ENCODE assay signal across 8 cellular contexts in genomic region chr13:43905435-43906031, GRCh38. TPM values are rescaled to one million over a fixed set of nuclear protein-coding genes. Genes with fewer than 3 reads are reported as not detected.
DNase-seq lines count a peak whose midpoint lies in the region; ATAC-seq, FAIRE-seq and TF ChIP-seq lines count a peak whose summit lies in the region.

No MANE protein-coding gene starts in this region.

- POLR2A ChIA-PET in HepG2 (lab: Yijun Ruan, JAX), result no interaction called here

- WGBS in HepG2 (ENCODE audit: low lambda C conversion rate), result 2% methylated on average over 3 of the region's 3 CpGs

- H3K27ac ChIP-seq in coronary artery, result no peak overlapping the region
- H3K27ac ChIP-seq in HepG2 (ENCODE audit: extremely low read length, insufficient read depth, low read length), result no peak overlapping the region

- TF ChIP-seq RAD21 in HepG2 (CRISPR knock-in tag; IDR thresholded peaks at IDR 0.05), result 0 out of 2 replicates have a peak, but pooled peaks have one; percentile 57

- ATAC-seq in HepG2, result peak; percentile 57

- H3K4me3 ChIP-seq in coronary artery (no peak overlapping the region), HepG2 (replicated peaks in 1 of 3; ENCODE audit: insufficient read depth in 1 of 3, low read depth in 2 of 3, low read length in 3 of 3) (no peak overlapping the region)

- H3K27me3 ChIP-seq in HepG2 (ENCODE audit: control insufficient read depth in 1 of 2, insufficient read depth in 2 of 2, low read length in 2 of 2), result no peaks in the 10 kb centered on the region

- no peaks in the 10 kb centered on the region for H4K20me1 ChIP-seq in HepG2 (ENCODE audit: insufficient read depth, low read length)

- intact Hi-C loops in HepG2 (cut with micrococcal nuclease; ENCODE audit: unreplicated experiment), result loop anchor here (1.0 to 10.0 kb wide), 3 partner anchors 76 to 1069 kb away; no protein-coding TSS in a partner anchor

- H3K4me2 ChIP-seq in HepG2 (ENCODE audit: low read depth, low read length), result no peak overlapping the region

- TF ChIP-seq CTCF in coronary artery (IDR thresholded peaks at IDR 0.05) (peak; percentile 81), HepG2 (CRISPR knock-in tag; IDR thresholded peaks at IDR 0.05) (peak; percentile 72), type B pancreatic cell (conservative IDR thresholded peaks at IDR 0.05) (peak; percentile 95)

- H3K4me1 ChIP-seq in HepG2 (ENCODE audit: insufficient read depth, low read length), result no peaks in the 10 kb centered on the region

- no peaks in the 10 kb centered on the region for H3K36me3 Mint-ChIP-seq in type B pancreatic cell

- peaks cover 3% of the 10 kb centered on the region for H3K27me3 Mint-ChIP-seq in type B pancreatic cell

- H3K27ac Mint-ChIP-seq in type B pancreatic cell, result no peak overlapping the region

- CTCF ChIA-PET in HepG2 (lab: Yijun Ruan, JAX; ENCODE audit: low intra/inter-chr PET ratio, low total read pairs), result interaction anchor here (1.2 to 3.2 kb wide), 3 partner anchors 145 to 565 kb away, joined by 3 to 22 read pairs (median 7); no protein-coding TSS in a partner anchor

- peak; percentile 52 for FAIRE-seq in HepG2 (lab: Jason Lieb, UNC)

- DNase-seq in stimulated activated CD4-positive, alpha-beta T cell treated with anti-CD3 and anti-CD28 coated beads, Interleukin-2, amount 100 ng/mL, for 4 hours (ENCODE audit: low read depth), result peak; percentile 9
- no peak for DNase-seq in stimulated activated CD4-positive, alpha-beta T cell treated with anti-CD3 and anti-CD28 coated beads, Interleukin-4, amount 100 ng/mL, for 4 hours
- DNase-seq in M059J (ENCODE audit: low read depth) (peak; percentile 64), SK-MEL-5 (ENCODE audit: low read depth, low spot score) (peak; percentile 83), coronary artery (ENCODE audit: low spot score) (no peak), HepG2 (ENCODE audit: low spot score) (peak; percentile 55), type B pancreatic cell (ENCODE audit: extremely low spot score, unreplicated experiment) (no peak)
- DNase-seq in effector CD8-positive, alpha-beta T cell (lab: John Stamatoyannopoulos, UW), result no peak

- peaks cover 20% of the 10 kb centered on the region for H3K4me1 Mint-ChIP-seq in type B pancreatic cell (ENCODE audit: unreplicated experiment)

- no peaks in the 10 kb centered on the region for H3K9me3 ChIP-seq in HepG2 (ENCODE audit: low read length)

- H3K9me3 Mint-ChIP-seq in type B pancreatic cell, result no peaks in the 10 kb centered on the region

- no peak overlapping the region for H3K9ac ChIP-seq in HepG2 (ENCODE audit: insufficient read depth, low read depth, low read length)

- no peaks in the 10 kb centered on the region for H3K36me3 ChIP-seq in HepG2 (replicated peaks in 1 of 2; ENCODE audit: control insufficient read depth in 1 of 2, insufficient read depth in 2 of 2, low read length in 2 of 2)

- TF ChIP-seq POLR2A in HepG2 (IDR thresholded peaks at IDR 0.05; ENCODE audit: insufficient read depth in 1 of 2, low read depth in 2 of 2, low read length in 2 of 2), result no peak

- no peak overlapping the region for H3K4me3 Mint-ChIP-seq in type B pancreatic cell

- no TSS peak for BruUV-seq in HepG2 (replicated peaks; lab: Mats Ljungman, UMichigan)

- TF ChIP-seq EP300 in HepG2 (IDR thresholded peaks at IDR 0.05; ENCODE audit: low read depth in 2 of 2, low read length in 2 of 2) (no peak), HepG2 (CRISPR knock-in tag; IDR thresholded peaks at IDR 0.05; ENCODE audit: borderline replicate concordance) (no peak)

- H2AFZ ChIP-seq in HepG2 (ENCODE audit: low read length), result no peak overlapping the region

- in situ Hi-C loops in SK-MEL-5 (cut with HindIII; ENCODE audit: low pct_unique_long_range_greater_than_20kb, low sequenced_read_pairs), result loop anchor here (25.0 kb wide), 1 partner anchor 557 kb away; no protein-coding TSS in a partner anchor
- in situ Hi-C loops in HepG2 (cut with HindIII; ENCODE audit: extremely low pct_ligation_motif_present, low pct_unique_long_range_greater_than_20kb), result loop anchor here (5.0 to 25.0 kb wide), 4 partner anchors 142 to 1057 kb away; no protein-coding TSS in a partner anchor

- no peaks in the 10 kb centered on the region for H3K79me2 ChIP-seq in HepG2 (ENCODE audit: insufficient read depth, low read length)

TF ChIP-seq in HepG2, 621 proteins besides CTCF, POLR2A, EP300 and RAD21 (continues in another document):
- TF ChIP-seq SMC3 (IDR thresholded peaks at IDR 0.05; ENCODE audit: low read length) (peak; percentile 72), NONO (IDR thresholded peaks at IDR 0.05) (no peak), NONO (CRISPR knock-in tag; conservative IDR thresholded peaks at IDR 0.05) (no peak), STAG1 (CRISPR knock-in tag; IDR thresholded peaks at IDR 0.05) (peak; percentile 82), ATRX (CRISPR knock-in tag; IDR thresholded peaks at IDR 0.05; ENCODE audit: borderline replicate concordance) (no peak)

RNA-seq across cellular contexts. Expression of gene LACC1, which starts 25.8 kb away (rescaled TPM):
- total RNA-seq in M059J (2014; rRNA removed; shearing (Covaris generic)), result 3.4 and 6.1 TPM in 2 replicates
- total RNA-seq in SK-MEL-5 (2014; rRNA removed; shearing (Covaris generic)), result 1.8 and 1.9 TPM in 2 replicates
- 2.1 and 6.5 TPM in 2 replicates for polyA plus RNA-seq in SK-MEL-5 (2015; cell fraction: cytosol; rRNA removed)
- 4.7 and 7.5 TPM in 2 replicates for polyA plus RNA-seq in SK-MEL-5 (2015; cell fraction: nucleus; rRNA removed)
- total RNA-seq in HepG2 (2016; rRNA removed; fragmentation: Illumina TruSeq; extraction: Trizol), result 1.7 and 3.2 TPM in 2 replicates
- 0.10 and 0.26 TPM in 2 replicates for total RNA-seq in HepG2 (2016; cell fraction: cytosol; rRNA removed; fragmentation: Illumina TruSeq; extraction: Trizol; ENCODE audit: low read depth)
- total RNA-seq in HepG2 (2016; cell fraction: insoluble cytoplasmic fraction; rRNA removed; fragmentation: Illumina TruSeq; extraction: Trizol), result 2.1 and 2.9 TPM in 2 replicates
- 0.79 and 0.99 TPM in 2 replicates for total RNA-seq in HepG2 (2016; cell fraction: membrane; rRNA removed; fragmentation: Illumina TruSeq; extraction: Trizol)
- total RNA-seq in HepG2 (2016; cell fraction: nucleus; rRNA removed; fragmentation: Illumina TruSeq; extraction: Trizol), result 2.9 and 3.3 TPM in 2 replicates
- polyA plus RNA-seq in HepG2 (2011; rRNA removed), result 0.92 and 1.1 TPM in 2 replicates
- polyA plus RNA-seq in HepG2 (2011; cell fraction: cytosol; rRNA removed), result 0.21 and 0.55 TPM in 2 replicates
- 0.56 and 1.1 TPM in 2 replicates for polyA plus RNA-seq in HepG2 (2011; cell fraction: nucleus; rRNA removed)
- polyA plus RNA-seq in HepG2 (2012), result 0.75 and 1.0 TPM in 2 replicates
- polyA plus RNA-seq in HepG2 (2016; cell fraction: cytosol; fragmentation: Illumina TruSeq; extraction: Trizol; ENCODE audit: low read depth), result 0.05 and 0.12 TPM in 2 replicates
- polyA plus RNA-seq in HepG2 (2016; cell fraction: insoluble cytoplasmic fraction; fragmentation: Illumina TruSeq; extraction: Trizol; ENCODE audit: low read depth), result 2.6 and 2.8 TPM in 2 replicates
- polyA plus RNA-seq in HepG2 (2016; cell fraction: membrane; fragmentation: Illumina TruSeq; extraction: Trizol; ENCODE audit: low read depth), result 0.14 and 0.38 TPM in 2 replicates
- polyA plus RNA-seq in HepG2 (2016; cell fraction: nucleus; fragmentation: Illumina TruSeq; extraction: Trizol; ENCODE audit: insufficient read depth, low read depth), result 3.3 TPM in 2 replicates
- polyA minus RNA-seq in HepG2 (2011; rRNA and poly(A)+ RNA removed; ENCODE audit: low replicate concordance), result 0.23 and 0.24 TPM in 2 replicates
- polyA minus RNA-seq in HepG2 (2011; cell fraction: cytosol; rRNA and poly(A)+ RNA removed), result 0.35 and 0.59 TPM in 2 replicates
- polyA minus RNA-seq in HepG2 (2011; cell fraction: nucleus; rRNA and poly(A)+ RNA removed), result 2.2 and 2.4 TPM in 2 replicates
- 4.4 and 11.8 TPM in 2 replicates for total RNA-seq in type B pancreatic cell (ENCODE audit: low replicate concordance)

RNA-seq across cellular contexts. Expression of gene CCDC122, which starts 26.0 kb away (rescaled TPM):
- 4.0 and 6.6 TPM in 2 replicates for total RNA-seq in M059J (2014; rRNA removed; shearing (Covaris generic))
- 8.1 and 11.7 TPM in 2 replicates for total RNA-seq in SK-MEL-5 (2014; rRNA removed; shearing (Covaris generic))
- polyA plus RNA-seq in SK-MEL-5 (2015; cell fraction: cytosol; rRNA removed), result 2.1 and 4.2 TPM in 2 replicates
- polyA plus RNA-seq in SK-MEL-5 (2015; cell fraction: nucleus; rRNA removed), result 3.4 and 23.2 TPM in 2 replicates
- total RNA-seq in HepG2 (2016; rRNA removed; fragmentation: Illumina TruSeq; extraction: Trizol) (3.5 and 5.1 TPM in 2 replicates), type B pancreatic cell (ENCODE audit: low replicate concordance) (13.1 and 13.6 TPM in 2 replicates)
- total RNA-seq in HepG2 (2016; cell fraction: cytosol; rRNA removed; fragmentation: Illumina TruSeq; extraction: Trizol; ENCODE audit: low read depth), result 2.3 and 2.7 TPM in 2 replicates
- 3.3 and 4.6 TPM in 2 replicates for total RNA-seq in HepG2 (2016; cell fraction: insoluble cytoplasmic fraction; rRNA removed; fragmentation: Illumina TruSeq; extraction: Trizol)
- 2.4 and 4.3 TPM in 2 replicates for total RNA-seq in HepG2 (2016; cell fraction: membrane; rRNA removed; fragmentation: Illumina TruSeq; extraction: Trizol)
- 4.2 and 8.5 TPM in 2 replicates for total RNA-seq in HepG2 (2016; cell fraction: nucleus; rRNA removed; fragmentation: Illumina TruSeq; extraction: Trizol)
- 0.32 and 0.37 TPM in 2 replicates for polyA plus RNA-seq in HepG2 (2011; rRNA removed)
- 0.09 and 0.33 TPM in 2 replicates for polyA plus RNA-seq in HepG2 (2011; cell fraction: cytosol; rRNA removed)
- polyA plus RNA-seq in HepG2 (2011; cell fraction: nucleus; rRNA removed), result 0.51 and 4.2 TPM in 2 replicates
- polyA plus RNA-seq in HepG2 (2012), result 2.1 and 3.6 TPM in 2 replicates
- 1.3 TPM in 2 replicates for polyA plus RNA-seq in HepG2 (2016; cell fraction: cytosol; fragmentation: Illumina TruSeq; extraction: Trizol; ENCODE audit: low read depth)
- polyA plus RNA-seq in HepG2 (2016; cell fraction: insoluble cytoplasmic fraction; fragmentation: Illumina TruSeq; extraction: Trizol; ENCODE audit: low read depth), result 4.7 and 5.6 TPM in 2 replicates
- 2.0 and 4.1 TPM in 2 replicates for polyA plus RNA-seq in HepG2 (2016; cell fraction: membrane; fragmentation: Illumina TruSeq; extraction: Trizol; ENCODE audit: low read depth)
- polyA plus RNA-seq in HepG2 (2016; cell fraction: nucleus; fragmentation: Illumina TruSeq; extraction: Trizol; ENCODE audit: insufficient read depth, low read depth), result 5.6 and 6.8 TPM in 2 replicates
- 0.36 and 2.0 TPM in 2 replicates for polyA minus RNA-seq in HepG2 (2011; rRNA and poly(A)+ RNA removed; ENCODE audit: low replicate concordance)
- polyA minus RNA-seq in HepG2 (2011; cell fraction: cytosol; rRNA and poly(A)+ RNA removed), result 0.59 and 2.5 TPM in 2 replicates
- polyA minus RNA-seq in HepG2 (2011; cell fraction: nucleus; rRNA and poly(A)+ RNA removed), result 3.2 and 6.8 TPM in 2 replicates

Comparison
In these comparisons a context has a peak if more than half of its experiments do, and no peak if none do; other contexts are left out.
1. DNase-seq: peak in stimulated activated CD4-positive, alpha-beta T cell treated with anti-CD3 and anti-CD28 coated beads, Interleukin-2, amount 100 ng/mL, for 4 hours (single experiment), M059J (single experiment), SK-MEL-5 (single experiment) and HepG2 (single experiment); none in stimulated activated CD4-positive, alpha-beta T cell treated with anti-CD3 and anti-CD28 coated beads, Interleukin-4, amount 100 ng/mL, for 4 hours (0 of 2), coronary artery (single experiment), type B pancreatic cell (single experiment) and effector CD8-positive, alpha-beta T cell (single experiment).
2. Peak in every context shown above with its lines, with median percentiles within 50 percentile points of each other: CTCF ChIP-seq.